ENCODE assay signal across 18 cellular contexts in the genomic region with DNA sequence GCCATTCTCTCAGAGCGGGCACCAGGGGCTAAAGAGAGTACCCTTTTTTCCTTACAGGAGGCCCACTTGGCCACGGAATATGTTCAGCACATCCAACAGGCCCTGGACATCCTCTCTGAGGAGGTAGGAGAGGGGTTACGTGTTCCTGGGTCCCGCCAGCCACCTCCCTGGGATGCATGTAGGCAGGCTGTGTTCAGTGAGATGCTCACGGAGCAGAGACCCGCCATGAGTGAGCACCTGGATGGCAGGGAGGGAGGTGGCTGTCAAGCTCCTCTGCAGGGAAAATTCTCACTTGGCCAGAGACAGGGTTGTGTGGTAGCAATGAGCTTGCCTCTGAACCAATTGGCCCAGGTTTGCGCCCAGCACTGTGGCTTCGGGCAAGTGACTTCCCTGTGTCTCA.
DNase-seq lines count a peak whose midpoint lies in the region; ATAC-seq and TF ChIP-seq lines count a peak whose summit lies in the region.
"Had no signal": no experiment of that assay in that cellular context is flagged by ENCODE, and none has a peak within 500 bp of the region (broad histone marks: within the 10 kb centered on the region; RNA-seq: fewer than 3 reads in every experiment).

No MANE protein-coding gene starts in this region.

- peak; percentile 15 for DNase-seq in activated T-cell treated with anti-CD3 and anti-CD28 coated beads, Interleukin-2, amount 50 U/mL, for 1 hour
- DNase-seq in activated T-cell treated with anti-CD3 and anti-CD28 coated beads, Interleukin-2, amount 50 U/mL, for 48 hours: no peak
- no peak for DNase-seq in CD14-positive monocyte (ENCODE audit: low spot score)
- DNase-seq in stomach: no peak
- DNase-seq in endodermal cell: no peak
- no peak for DNase-seq in epidermal melanocyte (ENCODE audit: insufficient read length, low spot score)
- DNase-seq: EL, KBM-7, NCI-H1436 treated with DMSO at 0.1 percent for 48 hours, NCI-H2081 treated with DMSO at 0.1 percent for 48 hours, NCI-H345, NCI-H526 treated with DMSO at 0.1 percent for 48 hours, OCI-M1 had no signal

- H3K9me3 Mint-ChIP-seq in CD14-positive monocyte (no peaks in the 10 kb centered on the region), endodermal cell (no peaks in the 10 kb centered on the region)

- H3K4me3 ChIP-seq in gastroesophageal sphincter (no peak overlapping the region), stomach (no peak overlapping the region), endodermal cell (ENCODE audit: low read length) (no peak overlapping the region)
- H3K4me3 ChIP-seq: BLaER1 had no signal

- H3K36me3 ChIP-seq in gastroesophageal sphincter (no peaks in the 10 kb centered on the region), stomach (no peaks in the 10 kb centered on the region), endodermal cell (ENCODE audit: control insufficient read depth, insufficient read depth, low read length) (no peaks in the 10 kb centered on the region)
- H3K36me3 ChIP-seq: BLaER1 had no signal

- TF ChIP-seq POLR2A in gastroesophageal sphincter (IDR thresholded peaks at IDR 0.05) (no peak), stomach (IDR thresholded peaks at IDR 0.05) (no peak)

- intact Hi-C loops in CD14-positive monocyte (cut with micrococcal nuclease) (no loop called here), stomach (cut with DNase I; ENCODE audit: low total_unique reads) (no loop called here)

- H3K4me3 Mint-ChIP-seq in CD14-positive monocyte: no peak overlapping the region
- H3K4me3 Mint-ChIP-seq in endodermal cell: no peak overlapping the region

- peaks cover 0 to 3% (median 3%) of the 10 kb centered on the region in 3 donors for H3K27me3 Mint-ChIP-seq in CD14-positive monocyte (ENCODE audit: low read depth in 3 of 3)
- no peaks in the 10 kb centered on the region for H3K27me3 Mint-ChIP-seq in endodermal cell (ENCODE audit: insufficient read depth)

- ATAC-seq in gastroesophageal sphincter (no peak), GM18868 (IDR thresholded peaks at IDR 0.05; ENCODE audit: unreplicated experiment) (no peak)

- H3K27ac ChIP-seq in gastroesophageal sphincter (peak overlapping the region; percentile 93 to 97 (median 96)), stomach (peak overlapping the region in 4 of 5 donors; percentile 93 to 97 (median 94)), endodermal cell (ENCODE audit: low read depth, low read length) (no peak overlapping the region)
- H3K27ac ChIP-seq: 22Rv1, BLaER1, HL-60 had no signal

- H3K9me3 ChIP-seq in gastroesophageal sphincter (no peaks in the 10 kb centered on the region), stomach (no peaks in the 10 kb centered on the region), endodermal cell (ENCODE audit: control insufficient read depth, low read length) (no peaks in the 10 kb centered on the region)
- H3K9me3 ChIP-seq: BLaER1 had no signal

- H3K27me3 ChIP-seq in gastroesophageal sphincter (no peaks in the 10 kb centered on the region), stomach (no peaks in the 10 kb centered on the region), endodermal cell (ENCODE audit: control insufficient read depth, insufficient read depth, low read length, poor library complexity, severe bottlenecking) (no peaks in the 10 kb centered on the region)
- H3K27me3 ChIP-seq: BLaER1 had no signal

- peak overlapping the region in 5 of 7 donors; percentile 65 to 98 (median 86) for H3K27ac Mint-ChIP-seq in CD14-positive monocyte
- no peak overlapping the region for H3K27ac Mint-ChIP-seq in endodermal cell

- 90% methylated on average over 2 of the region's 8 CpGs; no CpG with 5 or more reads in 1 of the 2 donors for WGBS in gastroesophageal sphincter (ENCODE audit: low coverage in 1 of 2), 2 donors
- 97 to 100% (median 97%) methylated on average over 4 to 8 of the region's 8 CpGs for WGBS in stomach, 5 donors
- 94 to 100% methylated on average over 4 to 8 of the region's 8 CpGs for WGBS in endodermal cell (ENCODE audit: insufficient coverage in 1 of 2, insufficient read length in 1 of 2), 2 experiments

- H3K4me1 ChIP-seq in gastroesophageal sphincter: peaks cover 12 to 97% (median 19%) of the 10 kb centered on the region in 3 donors
- H3K4me1 ChIP-seq in stomach: peaks cover 22 to 63% (median 50%) of the 10 kb centered on the region in 4 donors
- no peaks in the 10 kb centered on the region for H3K4me1 ChIP-seq in endodermal cell (ENCODE audit: control insufficient read depth, insufficient read depth, low read length)

- TF ChIP-seq EP300 in gastroesophageal sphincter (IDR thresholded peaks at IDR 0.05): no peak
- TF ChIP-seq EP300 in stomach (IDR thresholded peaks at IDR 0.05): no peak

- TF ChIP-seq CTCF in CD14-positive monocyte (IDR thresholded peaks at IDR 0.05) (no peak), gastroesophageal sphincter (IDR thresholded peaks at IDR 0.05) (no peak), stomach (IDR thresholded peaks at IDR 0.05) (no peak), endodermal cell (conservative IDR thresholded peaks at IDR 0.05) (no peak)

- H3K9ac ChIP-seq in endodermal cell (ENCODE audit: extremely low read depth, low read length, poor library complexity, severe bottlenecking): no peak overlapping the region
- H3K9ac ChIP-seq: BLaER1 had no signal

- H3K4me1 Mint-ChIP-seq in CD14-positive monocyte (peaks cover 19% of the 10 kb centered on the region), endodermal cell (peaks cover 15% of the 10 kb centered on the region)

- peaks cover 56 to 84% of the 10 kb centered on the region in 2 donors for H3K36me3 Mint-ChIP-seq in CD14-positive monocyte
- no peaks in the 10 kb centered on the region for H3K36me3 Mint-ChIP-seq in endodermal cell (ENCODE audit: low read depth)
